Comparison of ENCODE assay signal across 10 cellular contexts in genomic region chr11:118621898-118622375, GRCh38. TPM values are rescaled to one million over a fixed set of nuclear protein-coding genes. Genes with fewer than 3 reads are reported as not detected.
DNase-seq lines count a peak whose midpoint lies in the region; ATAC-seq and TF ChIP-seq lines count a peak whose summit lies in the region.
"Had no signal": no experiment of that assay in that cellular context is flagged by ENCODE, and none has a peak within 500 bp of the region (broad histone marks: within the 10 kb centered on the region; RNA-seq: fewer than 3 reads in every experiment).

No MANE protein-coding gene starts in this region.

- H3K4me3 ChIP-seq in GM23248 (peak overlapping the region; percentile 78), fibroblast of villous mesenchyme (ENCODE audit: low read depth, low read length) (peak overlapping the region; percentile 71), sigmoid colon (peak overlapping the region; percentile 27 to 66 (median 59))

- ATAC-seq in T-cell (replicated peaks in 1 of 4) (no peak), GM21367 (IDR thresholded peaks at IDR 0.05; ENCODE audit: unreplicated experiment) (no peak), GM21390 (IDR thresholded peaks at IDR 0.05; ENCODE audit: unreplicated experiment) (no peak)

- H3K4me1 ChIP-seq in GM23248 (ENCODE audit: insufficient read depth) (peaks cover 71% of the 10 kb centered on the region), sigmoid colon (peaks cover 0 to 79% (median 68%) of the 10 kb centered on the region in 4 donors)

- peaks cover 16% of the 10 kb centered on the region for H3K36me3 ChIP-seq in GM23248 (ENCODE audit: low read depth)
- peaks cover 0 to 31% (median 12%) of the 10 kb centered on the region in 4 donors for H3K36me3 ChIP-seq in sigmoid colon

- no peak for TF ChIP-seq CTCF in fibroblast of villous mesenchyme (IDR thresholded peaks at IDR 0.05; ENCODE audit: insufficient read depth, low read depth, low read length)
- no peak for TF ChIP-seq CTCF in sigmoid colon (IDR thresholded peaks at IDR 0.05)

- H3K4me1 Mint-ChIP-seq in T-cell: peaks cover 5 to 13% (median 5%) of the 10 kb centered on the region in 3 donors

- no peaks in the 10 kb centered on the region for H3K27me3 ChIP-seq in GM23248 (replicated peaks; ENCODE audit: insufficient read depth)
- no peaks in the 10 kb centered on the region for H3K27me3 ChIP-seq in sigmoid colon

- H3K27me3 Mint-ChIP-seq in T-cell: peaks cover 12 to 23% of the 10 kb centered on the region in 2 donors

- H2AFZ ChIP-seq in GM23248: no peak overlapping the region

- peak in 1 of 2 donors; percentile 21 for TF ChIP-seq POLR2A in sigmoid colon (IDR thresholded peaks at IDR 0.05)

- no peaks in the 10 kb centered on the region for H4K20me1 ChIP-seq in GM23248 (ENCODE audit: insufficient read depth)

- H3K27ac Mint-ChIP-seq in T-cell: no peak overlapping the region
- H3K27ac Mint-ChIP-seq: activated CD8-positive, alpha-beta memory T cell treated with anti-CD3 and anti-CD28 coated beads, Interleukin-2, amount 10 ng/mL, durations not matched to agents 7 days and 5 days had no signal

- H3K9me3 Mint-ChIP-seq in T-cell: no peaks in the 10 kb centered on the region

- POLR2A ChIA-PET in T-cell (lab: Charles Lee): interaction anchor here in 1 of 2 donors (0.6 kb wide), 1 partner anchor 624 kb away, joined by 6 read pairs; no protein-coding TSS in a partner anchor

- H3K9me2 ChIP-seq in GM23248 (ENCODE audit: insufficient read depth): no peaks in the 10 kb centered on the region

- TF ChIP-seq EP300 in sigmoid colon (IDR thresholded peaks at IDR 0.05): no peak

- intact Hi-C loops in sigmoid colon (cut with DNase I): no loop called here

- peak overlapping the region; percentile 99 for H3K27ac ChIP-seq in GM23248
- peak overlapping the region; percentile 86 to 92 (median 90) for H3K27ac ChIP-seq in sigmoid colon

- peak overlapping the region in 2 of 3 donors; percentile 55 to 77 for H3K4me3 Mint-ChIP-seq in T-cell
- H3K4me3 Mint-ChIP-seq: activated CD8-positive, alpha-beta memory T cell treated with anti-CD3 and anti-CD28 coated beads, Interleukin-2, amount 10 ng/mL, durations not matched to agents 7 days and 5 days had no signal

- H3K36me3 Mint-ChIP-seq in T-cell: peaks cover 5% of the 10 kb centered on the region
- H3K36me3 Mint-ChIP-seq: activated CD8-positive, alpha-beta memory T cell treated with anti-CD3 and anti-CD28 coated beads, Interleukin-2, amount 10 ng/mL, durations not matched to agents 7 days and 5 days had no signal

- H3K9ac ChIP-seq in GM23248: peak overlapping the region; percentile 86

- peaks cover 51% of the 10 kb centered on the region for H3F3A ChIP-seq in GM23248 (ENCODE audit: insufficient read depth)

- peak overlapping the region; percentile 97 for H3K4me2 ChIP-seq in GM23248 (ENCODE audit: unreplicated experiment)

- DNase-seq in GM23248: no peak
- DNase-seq in T-cell: no peak
- no peak for DNase-seq in fibroblast of villous mesenchyme (ENCODE audit: low read depth)
- DNase-seq in sigmoid colon: no peak
- no peak for DNase-seq in GM03348 (ENCODE audit: low spot score)
- no peak for DNase-seq in H4 (ENCODE audit: low spot score)
- DNase-seq: activated CD8-positive, alpha-beta memory T cell treated with anti-CD3 and anti-CD28 coated beads, Interleukin-2, amount 10 ng/mL, durations not matched to agents 7 days and 5 days had no signal

- CTCF ChIA-PET in T-cell (lab: Charles Lee): interaction anchor here in 1 of 2 donors (0.6 kb wide), 1 partner anchor 654 kb away, joined by 3 read pairs; no protein-coding TSS in a partner anchor

- peaks cover 66% of the 10 kb centered on the region for H3K79me2 ChIP-seq in GM23248 (ENCODE audit: insufficient read depth)

- in situ Hi-C loops in GM23248 (cut with MboI): no loop called here

- H3K9me3 ChIP-seq in GM23248 (ENCODE audit: low read depth): no peaks in the 10 kb centered on the region
- no peaks in the 10 kb centered on the region for H3K9me3 ChIP-seq in sigmoid colon

- WGBS in GM23248 (ENCODE audit: low coverage in 1 of 2, low lambda C conversion rate in 2 of 2, missing lambda C conversion rate in 2 of 2), 2 experiments: 4 to 6% methylated on average over 4 of the region's 4 CpGs
- 70 to 74% methylated on average over 4 of the region's 4 CpGs for WGBS in sigmoid colon, 2 donors

RNA-seq across cellular contexts. Expression of gene PHLDB1, which starts 14.5 kb away (rescaled TPM):
- total RNA-seq in GM23248 (2014; rRNA removed; shearing (Covaris generic)): 102 and 109 TPM in 2 replicates
- polyA plus RNA-seq in GM23248 (2016; fragmentation: Nextera tagmentation; extraction: Ambion mirVana) (91.7 and 91.8 TPM in 2 replicates), sigmoid colon (10 to 100 TPM; 33.6 to 44.4 (median 34.9) TPM)
- total RNA-seq in T-cell (1 to 10 TPM; 1.8 to 7.8 (median 4.0) TPM), fibroblast of villous mesenchyme (129 and 132 TPM in 2 replicates), sigmoid colon (100 to 1,000 TPM in 2 of 4 donors, 10 to 100 TPM in 2; 51.8 to 126 (median 94.6) TPM)
- 29.6 and 40.0 TPM in 2 replicates for total RNA-seq in H4 (2014; rRNA removed; shearing (Covaris generic))

RNA-seq across cellular contexts. Expression of gene ARCN1, which starts 49.7 kb away (rescaled TPM):
- 187 and 191 TPM in 2 replicates for total RNA-seq in GM23248 (2014; rRNA removed; shearing (Covaris generic))
- polyA plus RNA-seq in GM23248 (2016; fragmentation: Nextera tagmentation; extraction: Ambion mirVana) (188 and 190 TPM in 2 replicates), sigmoid colon (100 to 1,000 TPM in 1 of 3 donors, 10 to 100 TPM in 2; 83.2 to 105 (median 88.9) TPM)
- total RNA-seq in T-cell (100 to 1,000 TPM in 3 of 5 donors, 10 to 100 TPM in 2; 80.6 to 117 (median 111) TPM), fibroblast of villous mesenchyme (180 and 248 TPM in 2 replicates), sigmoid colon (10 to 100 TPM; 74.9 to 88.3 (median 82.4) TPM)
- total RNA-seq in H4 (2014; rRNA removed; shearing (Covaris generic)): 126 and 172 TPM in 2 replicates

RNA-seq across cellular contexts. Expression of gene IFT46, which starts 56.2 kb away (rescaled TPM):
- 38.1 and 49.5 TPM in 2 replicates for total RNA-seq in GM23248 (2014; rRNA removed; shearing (Covaris generic))
- polyA plus RNA-seq in GM23248 (2016; fragmentation: Nextera tagmentation; extraction: Ambion mirVana) (21.7 and 25.9 TPM in 2 replicates), sigmoid colon (10 to 100 TPM in 1 of 3 donors, 1 to 10 TPM in 2; 8.1 to 12.6 (median 9.3) TPM)
- total RNA-seq in T-cell (10 to 100 TPM in 3 of 5 donors, 1 to 10 TPM in 2; 7.0 to 12.4 (median 11.3) TPM), fibroblast of villous mesenchyme (22.9 and 27.2 TPM in 2 replicates), sigmoid colon (10 to 100 TPM; 23.8 to 65.8 (median 49.9) TPM)
- 48.3 and 61.1 TPM in 2 replicates for total RNA-seq in H4 (2014; rRNA removed; shearing (Covaris generic))

RNA-seq across cellular contexts. Expression of gene TREH, which starts 57.5 kb away (rescaled TPM):
- not detected in 2 replicates for total RNA-seq in GM23248 (2014; rRNA removed; shearing (Covaris generic))
- polyA plus RNA-seq in GM23248 (2016; fragmentation: Nextera tagmentation; extraction: Ambion mirVana) (0.06 and 0.09 TPM in 2 replicates), sigmoid colon (1 to 10 TPM in 2 of 3 donors, under 1 TPM in 1; 0.46 to 1.4 (median 1.2) TPM)
- total RNA-seq in T-cell (not detected), fibroblast of villous mesenchyme (not detected in 2 replicates), sigmoid colon (not detected)
- total RNA-seq in H4 (2014; rRNA removed; shearing (Covaris generic)): not detected in 2 replicates
- total RNA-seq: activated CD8-positive, alpha-beta memory T cell treated with anti-CD3 and anti-CD28 coated beads, Interleukin-2, amount 10 ng/mL, durations not matched to agents 7 days and 5 days; myocyte had no signal
